ENCODE assay signal across 8 cellular contexts in genomic region chr16:11297492-11298142, GRCh38. TPM values are rescaled to one million over a fixed set of nuclear protein-coding genes. Genes with fewer than 3 reads are reported as not detected.
DNase-seq lines count a peak whose midpoint lies in the region; ATAC-seq, FAIRE-seq and TF ChIP-seq lines count a peak whose summit lies in the region.

No MANE protein-coding gene starts in this region.

- TF ChIP-seq POLR2A in GM12892 (IDR thresholded peaks at IDR 0.05; ENCODE audit: low read depth, low read length): no peak

- H3K9me3 ChIP-seq in HEK293 (ENCODE audit: control insufficient read depth, insufficient read depth, low read depth, low read length) (no peaks in the 10 kb centered on the region), WERI-Rb-1 (ENCODE audit: severe bottlenecking) (no peaks in the 10 kb centered on the region)

- peak; percentile 89 for FAIRE-seq in GM12892 (lab: Jason Lieb, UNC)
- no peak for FAIRE-seq in bronchial epithelial cell (lab: Jason Lieb, UNC)
- no peak for FAIRE-seq in D721Med (lab: Jason Lieb, UNC)

- DNase-seq in GM12892 (ENCODE audit: insufficient read length) (peak; percentile 70), NCI-H1105 (lab: John Stamatoyannopoulos, UW) (peak; percentile 75), WERI-Rb-1 (peak; percentile 50), bronchial epithelial cell (ENCODE audit: low read depth) (peak; percentile 9), left colon (peak; percentile 74 to 75), D721Med (ENCODE audit: insufficient read length, low spot score) (no peak)
- peak; percentile 62 for DNase-seq in stimulated activated CD4-positive, alpha-beta T cell treated with anti-CD3 and anti-CD28 coated beads, Interleukin-4, amount 100 ng/mL, for 24 hours

- CTCF ChIA-PET in HEK293 (lab: Yijun Ruan, JAX): no interaction called here

- peak; percentile 92 for ATAC-seq in left colon

- POLR2A ChIA-PET in HEK293 (lab: Yijun Ruan, JAX): interaction anchor here (2.4 kb wide), 1 partner anchor 42 kb away, joined by 8 read pairs; the partner anchor contains the start of gene SOCS1

- TF ChIP-seq CTCF in HEK293 (tag by site-specific recombination; IDR thresholded peaks at IDR 0.05) (no peak), WERI-Rb-1 (IDR thresholded peaks at IDR 0.05; ENCODE audit: low read depth, low read length) (no peak), bronchial epithelial cell (IDR thresholded peaks at IDR 0.05; ENCODE audit: insufficient read depth, low read length, severe bottlenecking) (peak; percentile 21), D721Med (IDR thresholded peaks at IDR 0.05; ENCODE audit: insufficient read depth, missing control alignments) (no peak)

- H3K4me3 ChIP-seq in HEK293 (ENCODE audit: low read depth, low read length) (no peak overlapping the region), WERI-Rb-1 (ENCODE audit: low read depth, low read length) (no peak overlapping the region), bronchial epithelial cell (ENCODE audit: low read depth, low read length) (peak overlapping the region; percentile 4)

- H3K36me3 ChIP-seq in HEK293 (ENCODE audit: control insufficient read depth in 2 of 2, insufficient read depth in 1 of 2, low read length in 2 of 2) (no peaks in the 10 kb centered on the region), WERI-Rb-1 (no peaks in the 10 kb centered on the region), bronchial epithelial cell (ENCODE audit: control insufficient read depth, insufficient read depth, low read length) (no peaks in the 10 kb centered on the region)

- intact Hi-C loops in left colon (cut with DNase I, micrococcal nuclease): no loop called here

- H3K27me3 ChIP-seq in WERI-Rb-1 (ENCODE audit: insufficient read depth, low read depth, severe bottlenecking): no peaks in the 10 kb centered on the region
- H3K27me3 ChIP-seq in bronchial epithelial cell (ENCODE audit: control insufficient read depth, insufficient read depth, low read length): no peaks in the 10 kb centered on the region

- no peak overlapping the region for H3K27ac ChIP-seq in HEK293 (ENCODE audit: extremely low read depth, low read depth, low read length)
- no peak overlapping the region for H3K27ac ChIP-seq in WERI-Rb-1

- no peaks in the 10 kb centered on the region; the same call in 1 of the 2 replicates for H3K4me1 ChIP-seq in HEK293 (ENCODE audit: control insufficient read depth, insufficient read depth, low read length)

TF ChIP-seq in HEK293, 187 proteins besides CTCF, POLR2A, EP300 and RAD21:
- TF ChIP-seq ZNF391 (tag by site-specific recombination; IDR thresholded peaks at IDR 0.05; ENCODE audit: borderline replicate concordance, low read depth) (no peak), ZNF248 (tag by site-specific recombination; IDR thresholded peaks at IDR 0.05) (no peak), ZNF513 (tag by site-specific recombination; IDR thresholded peaks at IDR 0.05) (no peak), ZNF155 (tag by site-specific recombination; IDR thresholded peaks at IDR 0.05) (no peak), ZNF843 (tag by site-specific recombination; IDR thresholded peaks at IDR 0.05) (no peak), ZNF341 (tag by site-specific recombination; IDR thresholded peaks at IDR 0.05; ENCODE audit: low read depth) (peak; percentile 16; the same call in 1 of the 2 replicates), ZNF311 (tag by site-specific recombination; IDR thresholded peaks at IDR 0.05; ENCODE audit: borderline replicate concordance) (no peak), ZNF335 (tag by site-specific recombination; conservative IDR thresholded peaks at IDR 0.05) (peak; percentile 46), ZIC2 (tag by site-specific recombination; IDR thresholded peaks at IDR 0.05) (peak; percentile 31; the same call in 1 of the 2 replicates), ZBTB17 (tag by site-specific recombination; IDR thresholded peaks at IDR 0.05) (peak; percentile 36; the same call in 1 of the 2 replicates), ZNF138 (tag by site-specific recombination; IDR thresholded peaks at IDR 0.05; ENCODE audit: borderline replicate concordance) (no peak), KLF9 (tag by site-specific recombination; IDR thresholded peaks at IDR 0.05; ENCODE audit: low read depth) (no peak), GLI2 (tag by site-specific recombination; IDR thresholded peaks at IDR 0.05; ENCODE audit: borderline replicate concordance, low read depth) (no peak), ZNF416 (tag by site-specific recombination; IDR thresholded peaks at IDR 0.05) (no peak), WT1 (tag by site-specific recombination; IDR thresholded peaks at IDR 0.05) (no peak)

RNA-seq across cellular contexts. Expression of gene PRM1, which starts 16.5 kb away (rescaled TPM):
- not detected for polyA plus RNA-seq in GM12892 (2012; ENCODE audit: missing spikeins)
- total RNA-seq in bronchial epithelial cell (not detected in 2 replicates), left colon (not detected)

RNA-seq across cellular contexts. Expression of gene PRM2, which starts 21.3 kb away (rescaled TPM):
- polyA plus RNA-seq in GM12892 (2012; ENCODE audit: missing spikeins): 0.61 TPM
- not detected in 2 replicates for total RNA-seq in bronchial epithelial cell
- not detected for total RNA-seq in left colon

RNA-seq across cellular contexts. Expression of gene PRM3, which starts 24.2 kb away (rescaled TPM):
- not detected for polyA plus RNA-seq in GM12892 (2012; ENCODE audit: missing spikeins)
- total RNA-seq in bronchial epithelial cell (not detected in 2 replicates), left colon (not detected)

RNA-seq across cellular contexts. Expression of gene TNP2, which starts 28.5 kb away (rescaled TPM):
- 0.81 TPM for polyA plus RNA-seq in GM12892 (2012; ENCODE audit: missing spikeins)
- total RNA-seq in bronchial epithelial cell (not detected in 2 replicates), left colon (not detected)

RNA-seq across cellular contexts. Expression of gene SOCS1, which starts 41.6 kb away (rescaled TPM):
- 4.3 TPM for polyA plus RNA-seq in GM12892 (2012; ENCODE audit: missing spikeins)
- total RNA-seq in bronchial epithelial cell: 0.77 and 0.79 TPM in 2 replicates
- 1 to 10 TPM; 4.7 to 4.9 TPM for total RNA-seq in left colon
